Comparison of ENCODE assay signal across 7 cellular contexts in genomic region chr2:97233660-97234295, GRCh38.
A peak's percentile ranks its signal among the peaks of the same experiment; 100 is the strongest.
DNase-seq lines count a peak whose midpoint lies in the region; ATAC-seq, FAIRE-seq and TF ChIP-seq lines count a peak whose summit lies in the region.
"Not testable (repeated sequence)": the region's sequence is repeated elsewhere in the genome, so short reads cannot be mapped to it uniquely, and the experiment has no call there.

No MANE protein-coding gene starts in this region.

- H2AFZ ChIP-seq in HCT116 (ENCODE audit: low read depth, low read length, poor library complexity, severe bottlenecking); PC-3 (ENCODE audit: low read length); HepG2 (ENCODE audit: low read length): not testable (repeated sequence)

- intact Hi-C loops in HCT116 (cut with micrococcal nuclease); PC-3 (cut with micrococcal nuclease); HepG2 (cut with micrococcal nuclease; ENCODE audit: unreplicated experiment): not testable (repeated sequence)

- in situ Hi-C loops in HepG2 (cut with HindIII; ENCODE audit: extremely low pct_ligation_motif_present, low pct_unique_long_range_greater_than_20kb): not testable (repeated sequence)

- ATAC-seq in HCT116: peak; percentile 79
- ATAC-seq in PC-3: peak; percentile 81
- ATAC-seq in RWPE2 (ENCODE audit: low read depth): peak; percentile 91
- ATAC-seq in activated T-cell treated with anti-CD3 and anti-CD28 coated beads, Interleukin-2, amount 50 U/mL, for 4 hours: peak; percentile 40 to 65
- peak; percentile 49 to 95 for ATAC-seq in activated naive CD4-positive, alpha-beta T cell treated with anti-CD3 and anti-CD28 coated beads, Interleukin-2, amount 50 U/mL, for 72 hours
- ATAC-seq in HepG2: peak; percentile 38; the same call in 1 of the 3 replicates
- peak; percentile 81 for ATAC-seq in stimulated activated naive CD8-positive, alpha-beta T cell treated with anti-CD3 and anti-CD28 coated beads, Interleukin-15, amount 100 ng/mL, for 72 hours

- not testable (repeated sequence) for TF ChIP-seq EP300 in HepG2 (IDR thresholded peaks at IDR 0.05; ENCODE audit: low read depth in 2 of 2, low read length in 2 of 2); HepG2 (CRISPR knock-in tag; IDR thresholded peaks at IDR 0.05; ENCODE audit: borderline replicate concordance)

- BruUV-seq in HCT116 (replicated peaks; lab: Mats Ljungman, UMichigan); PC-3 (replicated peaks; lab: Mats Ljungman, UMichigan); HepG2 (replicated peaks; lab: Mats Ljungman, UMichigan): not testable (repeated sequence)

- H3K4me1 ChIP-seq in HCT116 (ENCODE audit: control insufficient read depth in 1 of 2, insufficient read depth in 2 of 2, low read length in 2 of 2); PC-3 (ENCODE audit: insufficient read depth, low read length); RWPE2 (ENCODE audit: insufficient read depth, poor library complexity, severe bottlenecking); HepG2 (ENCODE audit: insufficient read depth, low read length): not testable (repeated sequence)

- H3K36me3 Mint-ChIP-seq in activated T-cell treated with anti-CD3 and anti-CD28 coated beads, Interleukin-2, amount 50 U/mL, for 4 hours (ENCODE audit: insufficient read depth): peaks cover 12% of the 10 kb centered on the region
- peaks cover 7 to 21% of the 10 kb centered on the region in 2 donors for H3K36me3 Mint-ChIP-seq in activated naive CD4-positive, alpha-beta T cell treated with anti-CD3 and anti-CD28 coated beads, Interleukin-2, amount 50 U/mL, for 72 hours

- not testable (repeated sequence) for H3K9me2 ChIP-seq in HCT116 (ENCODE audit: insufficient read depth); PC-3 (replicated peaks; ENCODE audit: low read length)

- not testable (repeated sequence) for H3K4me3 ChIP-seq in HCT116 (replicated peaks in 1 of 2; ENCODE audit: low read depth in 1 of 2, low read length in 2 of 2); PC-3 (ENCODE audit: low read length); RWPE2 (ENCODE audit: severe bottlenecking); HepG2 (replicated peaks in 1 of 3; ENCODE audit: insufficient read depth in 1 of 3, low read depth in 2 of 3, low read length in 3 of 3)

- POLR2A ChIA-PET in HCT116 (lab: Charles Lee); PC-3 (lab: Charles Lee; ENCODE audit: unreplicated experiment); HepG2 (lab: Yijun Ruan, JAX): not testable (repeated sequence)

- H3K9ac ChIP-seq in HCT116 (ENCODE audit: low read length); PC-3 (ENCODE audit: low read length); HepG2 (ENCODE audit: insufficient read depth, low read depth, low read length): not testable (repeated sequence)

- not testable (repeated sequence) for DNase-seq in HCT116 (ENCODE audit: low read depth, low spot score); PC-3; RWPE2 (ENCODE audit: low spot score); activated T-cell treated with anti-CD3 and anti-CD28 coated beads, Interleukin-2, amount 50 U/mL, for 4 hours; activated naive CD4-positive, alpha-beta T cell treated with anti-CD3 and anti-CD28 coated beads, Interleukin-2, amount 50 U/mL, for 72 hours (ENCODE audit: low spot score in 2 of 2); HepG2 (ENCODE audit: low spot score); stimulated activated naive CD8-positive, alpha-beta T cell treated with anti-CD3 and anti-CD28 coated beads, Interleukin-15, amount 100 ng/mL, for 72 hours

- not testable (repeated sequence) for H3K27ac ChIP-seq in HCT116 (ENCODE audit: low read depth, low read length); PC-3 (ENCODE audit: low read length); RWPE2 (ENCODE audit: poor library complexity, severe bottlenecking); HepG2 (ENCODE audit: extremely low read length, insufficient read depth, low read length)

- not testable (repeated sequence) for H3K4me3 Mint-ChIP-seq in activated T-cell treated with anti-CD3 and anti-CD28 coated beads, Interleukin-2, amount 50 U/mL, for 4 hours; stimulated activated naive CD8-positive, alpha-beta T cell treated with anti-CD3 and anti-CD28 coated beads, Interleukin-15, amount 100 ng/mL, for 72 hours

- TF ChIP-seq RAD21 in HCT116 (IDR thresholded peaks at IDR 0.05; ENCODE audit: low read depth); HepG2 (CRISPR knock-in tag; IDR thresholded peaks at IDR 0.05): not testable (repeated sequence)

- H3K36me3 ChIP-seq in HCT116 (ENCODE audit: control insufficient read depth in 1 of 2, insufficient read depth in 2 of 2, low read length in 2 of 2); PC-3 (ENCODE audit: low read depth, low read length); RWPE2 (ENCODE audit: low read depth); HepG2 (replicated peaks in 1 of 2; ENCODE audit: control insufficient read depth in 1 of 2, insufficient read depth in 2 of 2, low read length in 2 of 2): not testable (repeated sequence)

- H3K27me3 ChIP-seq in HCT116 (ENCODE audit: insufficient read depth, low read length); PC-3 (ENCODE audit: low read length); RWPE2 (ENCODE audit: insufficient read depth, poor library complexity, severe bottlenecking); HepG2 (ENCODE audit: control insufficient read depth in 1 of 2, insufficient read depth in 2 of 2, low read length in 2 of 2): not testable (repeated sequence)

- H3K4me2 ChIP-seq in HCT116 (ENCODE audit: low read length); PC-3 (ENCODE audit: low read length); HepG2 (ENCODE audit: low read depth, low read length): not testable (repeated sequence)

- H3F3A ChIP-seq in PC-3 (ENCODE audit: low read length, unreplicated experiment): not testable (repeated sequence)

- not testable (repeated sequence) for H3K9me3 Mint-ChIP-seq in activated T-cell treated with anti-CD3 and anti-CD28 coated beads, Interleukin-2, amount 50 U/mL, for 4 hours; activated naive CD4-positive, alpha-beta T cell treated with anti-CD3 and anti-CD28 coated beads, Interleukin-2, amount 50 U/mL, for 72 hours; stimulated activated naive CD8-positive, alpha-beta T cell treated with anti-CD3 and anti-CD28 coated beads, Interleukin-15, amount 100 ng/mL, for 72 hours

- RAD21 ChIA-PET in HCT116 (lab: Charles Lee; ENCODE audit: low non-redundant PET in 1 of 2, low total read pairs in 2 of 2, uncharacterized antibody in 2 of 2, unreplicated experiment in 2 of 2): not testable (repeated sequence)

- not testable (repeated sequence) for H3K27ac Mint-ChIP-seq in activated naive CD4-positive, alpha-beta T cell treated with anti-CD3 and anti-CD28 coated beads, Interleukin-2, amount 50 U/mL, for 72 hours; stimulated activated naive CD8-positive, alpha-beta T cell treated with anti-CD3 and anti-CD28 coated beads, Interleukin-15, amount 100 ng/mL, for 72 hours

- not testable (repeated sequence) for H3K4me1 Mint-ChIP-seq in activated T-cell treated with anti-CD3 and anti-CD28 coated beads, Interleukin-2, amount 50 U/mL, for 4 hours (ENCODE audit: low read depth); stimulated activated naive CD8-positive, alpha-beta T cell treated with anti-CD3 and anti-CD28 coated beads, Interleukin-15, amount 100 ng/mL, for 72 hours

- TF ChIP-seq CTCF in HCT116 (IDR thresholded peaks at IDR 0.05 in 2 of 3, conservative IDR thresholded peaks at IDR 0.05 in 1 of 3; ENCODE audit: borderline replicate concordance in 1 of 3, insufficient read depth in 1 of 3, low read depth in 2 of 3, low read length in 2 of 3); PC-3 (conservative IDR thresholded peaks at IDR 0.05; ENCODE audit: low read depth, low read length); RWPE2 (IDR thresholded peaks at IDR 0.05; ENCODE audit: poor library complexity, severe bottlenecking); HepG2 (CRISPR knock-in tag; IDR thresholded peaks at IDR 0.05): not testable (repeated sequence)

- WGBS in HepG2 (ENCODE audit: low lambda C conversion rate): no CpG with 5 or more reads among the region's 2 CpGs

- H4K20me1 ChIP-seq in HCT116 (ENCODE audit: insufficient read depth); PC-3 (ENCODE audit: low read length); HepG2 (ENCODE audit: insufficient read depth, low read length): not testable (repeated sequence)

- TF ChIP-seq POLR2A in HCT116 (IDR thresholded peaks at IDR 0.05; ENCODE audit: borderline replicate concordance, extremely low read depth, insufficient read depth, insufficient read length); HepG2 (IDR thresholded peaks at IDR 0.05; ENCODE audit: insufficient read depth in 1 of 2, low read depth in 2 of 2, low read length in 2 of 2): not testable (repeated sequence)

- H3K27me3 Mint-ChIP-seq in activated T-cell treated with anti-CD3 and anti-CD28 coated beads, Interleukin-2, amount 50 U/mL, for 4 hours (ENCODE audit: low read depth); stimulated activated naive CD8-positive, alpha-beta T cell treated with anti-CD3 and anti-CD28 coated beads, Interleukin-15, amount 100 ng/mL, for 72 hours: not testable (repeated sequence)

- CTCF ChIA-PET in HCT116 (lab: Charles Lee); PC-3 (lab: Charles Lee); HepG2 (lab: Yijun Ruan, JAX; ENCODE audit: low intra/inter-chr PET ratio, low total read pairs): not testable (repeated sequence)

- H3K9me3 ChIP-seq in HCT116 (ENCODE audit: control insufficient read depth in 1 of 2, insufficient read depth in 1 of 2, low read depth in 1 of 2, low read length in 2 of 2); PC-3 (ENCODE audit: low read length); RWPE2 (ENCODE audit: severe bottlenecking); HepG2 (ENCODE audit: low read length): not testable (repeated sequence)

- H3K79me2 ChIP-seq in HCT116 (ENCODE audit: insufficient read depth, low read length); PC-3 (ENCODE audit: low read length); HepG2 (ENCODE audit: insufficient read depth, low read length): not testable (repeated sequence)

- not testable (repeated sequence) for FAIRE-seq in HepG2 (lab: Jason Lieb, UNC)

Comparison
In these comparisons a context has a peak if more than half of its experiments do, and no peak if none do; other contexts are left out.
1. ATAC-seq: peak in every context shown above with its lines; median percentile 91 in RWPE2; 81 in PC-3; 81 in stimulated activated naive CD8-positive, alpha-beta T cell treated with anti-CD3 and anti-CD28 coated beads, Interleukin-15, amount 100 ng/mL, for 72 hours; 79 in HCT116; 72 in activated naive CD4-positive, alpha-beta T cell treated with anti-CD3 and anti-CD28 coated beads, Interleukin-2, amount 50 U/mL, for 72 hours; 52 in activated T-cell treated with anti-CD3 and anti-CD28 coated beads, Interleukin-2, amount 50 U/mL, for 4 hours; 38 in HepG2.